ENCODE assay signal across 1 cellular context in genomic region chr17:49728425-49728824, GRCh38.
TF ChIP-seq lines count a peak whose summit lies in the region.

No MANE protein-coding gene starts in this region.

TF ChIP-seq in GM12878, 131 proteins besides CTCF, POLR2A, EP300 and RAD21:
- no peak for TF ChIP-seq SKIL (IDR thresholded peaks at IDR 0.05; ENCODE audit: low read depth, poor library complexity, severe bottlenecking)
- no peak for TF ChIP-seq FOXM1 (IDR thresholded peaks at IDR 0.05; ENCODE audit: low read depth, low read length)
- no peak for TF ChIP-seq PAX5 (IDR thresholded peaks at IDR 0.05; ENCODE audit: borderline replicate concordance, low read depth, low read length)
- 0 out of 2 replicates have a peak, but pooled peaks have one; percentile 5 for TF ChIP-seq RUNX3 (IDR thresholded peaks at IDR 0.05; ENCODE audit: low read length)
- no peak for TF ChIP-seq ZNF592 (IDR thresholded peaks at IDR 0.05)
- TF ChIP-seq SREBF1 (IDR thresholded peaks at IDR 0.05; ENCODE audit: low read length) = no peak
- TF ChIP-seq, protein P1, sequence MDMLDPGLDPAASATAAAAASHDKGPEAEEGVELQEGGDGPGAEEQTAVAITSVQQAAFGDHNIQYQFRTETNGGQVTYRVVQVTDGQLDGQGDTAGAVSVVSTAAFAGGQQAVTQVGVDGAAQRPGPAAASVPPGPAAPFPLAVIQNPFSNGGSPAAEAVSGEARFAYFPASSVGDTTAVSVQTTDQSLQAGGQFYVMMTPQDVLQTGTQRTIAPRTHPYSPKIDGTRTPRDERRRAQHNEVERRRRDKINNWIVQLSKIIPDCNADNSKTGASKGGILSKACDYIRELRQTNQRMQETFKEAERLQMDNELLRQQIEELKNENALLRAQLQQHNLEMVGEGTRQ (IDR thresholded peaks at IDR 0.05; ENCODE audit: borderline replicate concordance, low read depth, low read length) = no peak
